In the genomic region with DNA sequence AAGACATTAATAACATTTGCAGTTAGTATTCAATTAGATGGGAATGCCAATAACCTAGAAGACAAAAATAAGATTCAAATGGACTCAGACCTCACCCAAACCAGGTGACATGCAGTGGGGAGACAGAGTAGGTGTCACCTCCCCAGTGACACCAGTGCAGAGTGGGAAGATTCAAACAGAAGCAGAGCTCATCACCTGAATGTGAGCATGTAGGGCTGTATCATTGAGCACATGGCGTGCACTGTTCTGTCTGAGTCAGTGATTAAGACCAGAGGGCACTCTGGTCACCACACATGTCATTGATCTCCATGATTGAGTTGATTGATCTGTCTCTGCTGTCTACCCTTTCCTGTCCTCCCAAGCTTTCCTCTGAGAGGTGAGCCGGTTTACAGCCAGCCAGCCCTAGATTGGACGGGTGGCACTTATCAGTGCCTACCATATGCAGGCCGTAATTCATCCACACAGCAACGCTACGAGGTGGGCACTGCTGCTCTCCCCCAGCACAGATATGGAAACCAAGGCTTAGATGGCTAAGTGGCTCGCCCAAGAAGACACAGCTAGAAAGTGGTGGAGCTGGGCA, we compare ENCODE assay signal across 18 cellular contexts. TPM values are rescaled to one million over a fixed set of nuclear protein-coding genes. Genes with fewer than 3 reads are reported as not detected.
"Had no signal": no experiment of that assay in that cellular context is flagged by ENCODE, and none has a peak within 500 bp of the region (broad histone marks: within the 10 kb centered on the region; RNA-seq: fewer than 3 reads in every experiment).

No MANE protein-coding gene starts in this region.

- H3K9me3 Mint-ChIP-seq: naive thymus-derived CD4-positive, alpha-beta T cell had no signal

- H3K27ac Mint-ChIP-seq: naive thymus-derived CD4-positive, alpha-beta T cell had no signal

- H3K36me3 ChIP-seq: heart left ventricle, neutrophil, right atrium auricular region, stomach, thoracic aorta had no signal

- H3K27me3 ChIP-seq: heart left ventricle, neutrophil, right atrium auricular region, stomach had no signal

- H3K27ac ChIP-seq: coronary artery, heart left ventricle, neutrophil, right atrium auricular region, stomach, thoracic aorta had no signal

- H3K36me3 Mint-ChIP-seq: naive thymus-derived CD4-positive, alpha-beta T cell had no signal

- DNase-seq: effector CD4-positive, alpha-beta T cell; heart left ventricle; hippocampal formation; islet precursor cell; mammary epithelial cell; naive thymus-derived CD4-positive, alpha-beta T cell; small intestine; stimulated activated CD4-positive, alpha-beta T cell treated with anti-CD3 and anti-CD28 coated beads, Interleukin-12 subunit alpha, Interleukin-12 subunit beta, amount 100 ng/mL, for 4 hours; stimulated activated naive CD4-positive, alpha-beta T cell; stomach; substantia nigra; trophoblast cell had no signal

- ATAC-seq: heart left ventricle; left lobe of liver; naive thymus-derived CD4-positive, alpha-beta T cell had no signal

- H3K4me3 Mint-ChIP-seq: naive thymus-derived CD4-positive, alpha-beta T cell had no signal

- H3K9me3 ChIP-seq: heart left ventricle, neutrophil, right atrium auricular region, stomach, thoracic aorta had no signal

- FAIRE-seq: small intestine, urothelium cell line had no signal

- H3K4me1 Mint-ChIP-seq: naive thymus-derived CD4-positive, alpha-beta T cell had no signal

- H3K4me3 ChIP-seq: coronary artery, heart left ventricle, right atrium auricular region, stomach, thoracic aorta had no signal

RNA-seq across cellular contexts. Expression of gene RHBDL3, which starts 34.0 kb away (rescaled TPM):
- total RNA-seq: mammary epithelial cell had no signal
- polyA plus RNA-seq: naive thymus-derived CD4-positive, alpha-beta T cell had no signal
